In the genomic region with DNA sequence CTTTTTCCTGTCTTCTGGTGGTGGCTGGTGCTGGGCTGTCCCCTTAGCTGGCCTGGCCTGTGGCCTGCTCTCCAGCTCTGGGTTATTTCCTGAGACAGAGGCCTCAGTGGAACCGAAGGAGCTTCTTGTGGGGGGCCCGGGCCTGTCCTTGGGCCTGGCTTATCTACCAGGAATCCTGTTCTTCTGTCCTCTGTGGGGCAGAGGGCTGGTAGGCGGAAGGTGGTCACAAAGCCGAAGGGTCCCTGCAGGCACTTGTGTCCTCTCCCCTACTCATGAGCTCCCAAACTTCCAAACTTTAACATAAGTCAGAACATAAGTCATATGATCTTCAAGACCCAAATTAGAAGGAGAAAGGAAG, we compare ENCODE assay signal across 15 cellular contexts. TPM values are rescaled to one million over a fixed set of nuclear protein-coding genes. Genes with fewer than 3 reads are reported as not detected.
A peak's percentile ranks its signal among the peaks of the same experiment; 100 is the strongest.
DNase-seq lines count a peak whose midpoint lies in the region; ATAC-seq and TF ChIP-seq lines count a peak whose summit lies in the region.
"Had no signal": no experiment of that assay in that cellular context is flagged by ENCODE, and none has a peak within 500 bp of the region (broad histone marks: within the 10 kb centered on the region; RNA-seq: fewer than 3 reads in every experiment).

No MANE protein-coding gene starts in this region.

- no peak overlapping the region for H3K4me3 Mint-ChIP-seq in naive B cell
- H3K4me3 Mint-ChIP-seq in activated CD8-positive, alpha-beta memory T cell treated with anti-CD3 and anti-CD28 coated beads, Interleukin-2, amount 10 ng/mL, durations not matched to agents 7 days and 5 days: no peak overlapping the region
- H3K4me3 Mint-ChIP-seq: nephron had no signal

- H3K27me3 Mint-ChIP-seq in naive B cell: no peaks in the 10 kb centered on the region
- H3K27me3 Mint-ChIP-seq in activated CD8-positive, alpha-beta memory T cell treated with anti-CD3 and anti-CD28 coated beads, Interleukin-2, amount 10 ng/mL, durations not matched to agents 7 days and 5 days: no peaks in the 10 kb centered on the region

- H3K27me3 ChIP-seq in body of pancreas: no peaks in the 10 kb centered on the region
- no peaks in the 10 kb centered on the region for H3K27me3 ChIP-seq in suprapubic skin
- no peaks in the 10 kb centered on the region for H3K27me3 ChIP-seq in brain microvascular endothelial cell (replicated peaks)

- H3K27ac ChIP-seq in RWPE1 (peak overlapping the region; percentile 6; the same call in 1 of the 2 replicates), body of pancreas (peak overlapping the region in 3 of 4 donors; percentile 68 to 76 (median 71)), suprapubic skin (peak overlapping the region; percentile 52), brain microvascular endothelial cell (no peak overlapping the region)

- H3K4me1 ChIP-seq in body of pancreas (peaks cover 51% of the 10 kb centered on the region), suprapubic skin (peaks cover 52% of the 10 kb centered on the region)

- CTCF ChIA-PET in RWPE1 (lab: Yijun Ruan, JAX): interaction anchor here (0.6 to 1.5 kb wide), 3 partner anchors 63 to 333 kb away, joined by 3 to 5 read pairs (median 3); no protein-coding TSS in a partner anchor
- CTCF ChIA-PET in activated CD8-positive, alpha-beta memory T cell treated with anti-CD3 and anti-CD28 coated beads, Interleukin-2, amount 10 ng/mL, durations not matched to agents 7 days and 5 days (lab: Charles Lee): interaction anchor here (1.6 kb wide), 1 partner anchor 72 kb away, joined by 4 read pairs; no protein-coding TSS in a partner anchor

- intact Hi-C loops in body of pancreas (cut with DNase I): loop anchor here (10.0 kb wide), 1 partner anchor 335 kb away; no protein-coding TSS in a partner anchor

- POLR2A ChIA-PET in RWPE1 (lab: Yijun Ruan, JAX; ENCODE audit: low non-redundant PET): no interaction called here

- no peak for TF ChIP-seq CTCF in RWPE1 (conservative IDR thresholded peaks at IDR 0.05; ENCODE audit: low read depth)
- no peak for TF ChIP-seq CTCF in body of pancreas (IDR thresholded peaks at IDR 0.05)
- TF ChIP-seq CTCF in suprapubic skin (IDR thresholded peaks at IDR 0.05): no peak
- no peak for TF ChIP-seq CTCF in brain microvascular endothelial cell (IDR thresholded peaks at IDR 0.05; ENCODE audit: low read depth, low read length, missing control alignments)

- WGBS in body of pancreas, 2 donors: 89 to 94% methylated on average over 3 to 4 of the region's 4 CpGs
- WGBS in suprapubic skin: 95% methylated on average over 3 of the region's 4 CpGs

- no peaks in the 10 kb centered on the region for H3K9me3 Mint-ChIP-seq in naive B cell
- H3K9me3 Mint-ChIP-seq in activated CD8-positive, alpha-beta memory T cell treated with anti-CD3 and anti-CD28 coated beads, Interleukin-2, amount 10 ng/mL, durations not matched to agents 7 days and 5 days (ENCODE audit: low read depth): no peaks in the 10 kb centered on the region
- H3K9me3 Mint-ChIP-seq: nephron had no signal

- H3K27ac Mint-ChIP-seq in naive B cell: peak overlapping the region in 4 of 6 donors; percentile 53 to 93 (median 69)
- no peak overlapping the region for H3K27ac Mint-ChIP-seq in activated CD8-positive, alpha-beta memory T cell treated with anti-CD3 and anti-CD28 coated beads, Interleukin-2, amount 10 ng/mL, durations not matched to agents 7 days and 5 days

- DNase-seq in RWPE1 (ENCODE audit: low spot score) (no peak), body of pancreas (no peak), naive B cell (no peak), suprapubic skin (ENCODE audit: low spot score in 2 of 2) (no peak), NCI-H1048 (lab: John Stamatoyannopoulos, UW) (no peak), NCI-H510A (lab: John Stamatoyannopoulos, UW) (no peak), brain microvascular endothelial cell (no peak)
- no peak for DNase-seq in activated CD8-positive, alpha-beta memory T cell treated with anti-CD3 and anti-CD28 coated beads, Interleukin-2, amount 10 ng/mL, durations not matched to agents 7 days and 5 days
- DNase-seq: islet precursor cell; Karpas-422; mesenchymal stem cell; NCI-H1417 treated with DMSO at 0.1 percent for 48 hours; stimulated activated naive CD8-positive, alpha-beta T cell treated with anti-CD3 and anti-CD28 coated beads, Interleukin-15, Interleukin-2, amounts not matched to agents 100 U/mL and 50 U/mL, for 24 hours had no signal

- TF ChIP-seq POLR2A in body of pancreas (IDR thresholded peaks at IDR 0.05): no peak
- no peak for TF ChIP-seq POLR2A in suprapubic skin (IDR thresholded peaks at IDR 0.05)

- peaks cover 33 to 53% (median 48%) of the 10 kb centered on the region in 3 donors for H3K4me1 Mint-ChIP-seq in naive B cell
- H3K4me1 Mint-ChIP-seq in activated CD8-positive, alpha-beta memory T cell treated with anti-CD3 and anti-CD28 coated beads, Interleukin-2, amount 10 ng/mL, durations not matched to agents 7 days and 5 days: peaks cover 19% of the 10 kb centered on the region

- TF ChIP-seq EP300 in suprapubic skin (IDR thresholded peaks at IDR 0.05): no peak

- H3K36me3 Mint-ChIP-seq in naive B cell: peaks cover 6 to 11% of the 10 kb centered on the region in 2 donors
- peaks cover 4% of the 10 kb centered on the region for H3K36me3 Mint-ChIP-seq in activated CD8-positive, alpha-beta memory T cell treated with anti-CD3 and anti-CD28 coated beads, Interleukin-2, amount 10 ng/mL, durations not matched to agents 7 days and 5 days

- H3K4me3 ChIP-seq in body of pancreas: no peak overlapping the region
- no peak overlapping the region for H3K4me3 ChIP-seq in suprapubic skin
- H3K4me3 ChIP-seq in brain microvascular endothelial cell (ENCODE audit: low read depth, low read length): no peak overlapping the region

- H3K9me3 ChIP-seq in body of pancreas (no peaks in the 10 kb centered on the region), suprapubic skin (no peaks in the 10 kb centered on the region)

- H3K36me3 ChIP-seq in body of pancreas (replicated peaks in 1 of 2; ENCODE audit: insufficient read depth in 1 of 2, low read depth in 2 of 2) (peaks cover 0 to 7% of the 10 kb centered on the region in 2 donors), suprapubic skin (peaks cover 33% of the 10 kb centered on the region), brain microvascular endothelial cell (replicated peaks) (peaks cover 23% of the 10 kb centered on the region)

- in situ Hi-C loops in brain microvascular endothelial cell (cut with HindIII; ENCODE audit: low pct_ligation_motif_present, low sequenced_read_pairs): no loop called here

- no peak for ATAC-seq in body of pancreas
- ATAC-seq in naive B cell (ENCODE audit: low read depth in 2 of 2): no peak
- no peak for ATAC-seq in activated CD8-positive, alpha-beta memory T cell treated with anti-CD3 and anti-CD28 coated beads, Interleukin-2, amount 10 ng/mL, durations not matched to agents 7 days and 5 days
- ATAC-seq: Panc1; stimulated activated naive CD8-positive, alpha-beta T cell treated with anti-CD3 and anti-CD28 coated beads, Interleukin-15, Interleukin-2, amounts not matched to agents 100 U/mL and 50 U/mL, for 24 hours had no signal

RNA-seq across cellular contexts. Expression of a gene that starts 49.2 kb away (rescaled TPM):
- total RNA-seq in body of pancreas: 10 to 100 TPM; 33.5 to 51.7 TPM
- 10 to 100 TPM; 27.7 to 77.8 (median 34.1) TPM for polyA plus RNA-seq in naive B cell (ENCODE audit: low read depth in 6 of 6)
- 10 to 100 TPM; 44.1 to 65.1 (median 48.3) TPM for total RNA-seq in suprapubic skin
- 10 to 100 TPM; 67.5 to 79.0 TPM for total RNA-seq in activated CD8-positive, alpha-beta memory T cell treated with anti-CD3 and anti-CD28 coated beads, Interleukin-2, amount 10 ng/mL, durations not matched to agents 7 days and 5 days
